ENCODE assay signal across 15 cellular contexts in genomic region chr5:79544136-79544535, GRCh38. TPM values are rescaled to one million over a fixed set of nuclear protein-coding genes. Genes with fewer than 3 reads are reported as not detected.
A peak's percentile ranks its signal among the peaks of the same experiment; 100 is the strongest.
DNase-seq lines count a peak whose midpoint lies in the region; ATAC-seq and TF ChIP-seq lines count a peak whose summit lies in the region.
"Had no signal": no experiment of that assay in that cellular context is flagged by ENCODE, and none has a peak within 500 bp of the region (broad histone marks: within the 10 kb centered on the region; RNA-seq: fewer than 3 reads in every experiment).

No MANE protein-coding gene starts in this region.

- H3K27ac ChIP-seq in HCT116 (ENCODE audit: low read depth, low read length) (no peak overlapping the region), osteoblast (ENCODE audit: low read depth, low read length) (no peak overlapping the region), body of pancreas (no peak overlapping the region)
- H3K27ac ChIP-seq: A549 had no signal

- no peak for TF ChIP-seq POLR2A in HCT116 (IDR thresholded peaks at IDR 0.05; ENCODE audit: borderline replicate concordance, extremely low read depth, insufficient read depth, insufficient read length)
- TF ChIP-seq POLR2A in body of pancreas (IDR thresholded peaks at IDR 0.05) = no peak

- RAD21 ChIA-PET in HCT116 (lab: Charles Lee; ENCODE audit: low non-redundant PET in 1 of 2, low total read pairs in 2 of 2, uncharacterized antibody in 2 of 2, unreplicated experiment in 2 of 2) = no interaction called here

- H4K20me1 ChIP-seq in HCT116 (ENCODE audit: insufficient read depth) (no peaks in the 10 kb centered on the region), osteoblast (ENCODE audit: insufficient read depth, low read length) (no peaks in the 10 kb centered on the region)

- CTCF ChIA-PET in HCT116 (lab: Charles Lee) = no interaction called here

- POLR2A ChIA-PET in HCT116 (lab: Charles Lee) = no interaction called here

- ATAC-seq in HCT116 = no peak
- no peak for ATAC-seq in body of pancreas
- ATAC-seq: A549; CD8-positive, alpha-beta T cell had no signal

- H3K9me3 ChIP-seq in HCT116 (ENCODE audit: control insufficient read depth in 1 of 2, insufficient read depth in 1 of 2, low read depth in 1 of 2, low read length in 2 of 2) (no peaks in the 10 kb centered on the region), osteoblast (ENCODE audit: low read depth, low read length) (no peaks in the 10 kb centered on the region), body of pancreas (no peaks in the 10 kb centered on the region)
- H3K9me3 ChIP-seq: A549, HAP-1 had no signal

- DNase-seq in HCT116 (ENCODE audit: low read depth, low spot score) (no peak), LHCN-M2 (ENCODE audit: low read depth) (peak; percentile 8), fibroblast of peridontal ligament (ENCODE audit: extremely low read depth) (peak; percentile 32), osteoblast (ENCODE audit: insufficient read length, low spot score, missing footprints) (no peak), body of pancreas (no peak), NCI-H345 treated with DMSO at 0.1 percent for 48 hours (lab: John Stamatoyannopoulos, UW; ENCODE audit: unreplicated experiment) (no peak), NCI-H226 (no peak), GM20000 (ENCODE audit: low spot score) (no peak)
- DNase-seq: CD8-positive, alpha-beta T cell; COR-L47; DND-41; GDM1; HFFc6 had no signal

- no peak overlapping the region for H3K4me3 ChIP-seq in HCT116 (replicated peaks in 1 of 2; ENCODE audit: low read depth in 1 of 2, low read length in 2 of 2)
- no peak overlapping the region for H3K4me3 ChIP-seq in osteoblast (ENCODE audit: insufficient read depth, low read length)
- no peak overlapping the region for H3K4me3 ChIP-seq in body of pancreas
- H3K4me3 ChIP-seq: A549, HAP-1 had no signal

- H3K9me2 ChIP-seq in HCT116 (ENCODE audit: insufficient read depth) = no peaks in the 10 kb centered on the region

- H3K9ac ChIP-seq in HCT116 (ENCODE audit: low read length) = no peak overlapping the region

- peak overlapping the region; percentile 49 for H2AFZ ChIP-seq in HCT116 (ENCODE audit: low read depth, low read length, poor library complexity, severe bottlenecking)
- peak overlapping the region; percentile 60 for H2AFZ ChIP-seq in osteoblast (ENCODE audit: low read length)

- H3K79me2 ChIP-seq in HCT116 (ENCODE audit: insufficient read depth, low read length) = no peaks in the 10 kb centered on the region
- no peaks in the 10 kb centered on the region for H3K79me2 ChIP-seq in osteoblast (ENCODE audit: insufficient read depth, low read length)

- H3K27me3 ChIP-seq in HCT116 (ENCODE audit: insufficient read depth, low read length) (no peaks in the 10 kb centered on the region), osteoblast (ENCODE audit: insufficient read depth, low read length) (no peaks in the 10 kb centered on the region), body of pancreas (no peaks in the 10 kb centered on the region)

- H3K4me1 ChIP-seq in HCT116 (ENCODE audit: control insufficient read depth in 1 of 2, insufficient read depth in 2 of 2, low read length in 2 of 2) (peaks cover 4 to 6% of the 10 kb centered on the region in 2 experiments; a peak in 2 of 4 replicates), osteoblast (ENCODE audit: insufficient read depth, low read length) (peaks cover 5% of the 10 kb centered on the region), body of pancreas (peaks cover 9% of the 10 kb centered on the region)
- H3K4me1 ChIP-seq: A549 had no signal

- WGBS in body of pancreas, 2 donors = 68 to 85% methylated on average over 4 of the region's 4 CpGs

- TF ChIP-seq CTCF in HCT116 (IDR thresholded peaks at IDR 0.05 in 2 of 3, conservative IDR thresholded peaks at IDR 0.05 in 1 of 3; ENCODE audit: borderline replicate concordance in 1 of 3, insufficient read depth in 1 of 3, low read depth in 2 of 3, low read length in 2 of 3) (no peak), osteoblast (IDR thresholded peaks at IDR 0.05; ENCODE audit: extremely low read depth, low read depth, low read length) (no peak), body of pancreas (IDR thresholded peaks at IDR 0.05) (no peak), GM20000 (IDR thresholded peaks at IDR 0.05; ENCODE audit: extremely low read depth, missing control alignments) (no peak)

- H3K36me3 ChIP-seq in HCT116 (ENCODE audit: control insufficient read depth in 1 of 2, insufficient read depth in 2 of 2, low read length in 2 of 2) (no peaks in the 10 kb centered on the region), osteoblast (ENCODE audit: insufficient read depth, low read length) (no peaks in the 10 kb centered on the region), body of pancreas (replicated peaks in 1 of 2; ENCODE audit: insufficient read depth in 1 of 2, low read depth in 2 of 2) (no peaks in the 10 kb centered on the region)
- H3K36me3 ChIP-seq: HAP-1 had no signal

- no peak for TF ChIP-seq RAD21 in HCT116 (IDR thresholded peaks at IDR 0.05; ENCODE audit: low read depth)

- H3K4me2 ChIP-seq in HCT116 (ENCODE audit: low read length) = no peak overlapping the region
- no peak overlapping the region for H3K4me2 ChIP-seq in osteoblast (ENCODE audit: insufficient read depth, low read length)
- H3K4me2 ChIP-seq: A549 had no signal

- BruUV-seq in HCT116 (replicated peaks; lab: Mats Ljungman, UMichigan) = no TSS peak

- intact Hi-C loops in HCT116 (cut with micrococcal nuclease) (no loop called here), body of pancreas (cut with DNase I) (no loop called here)

TF ChIP-seq in HCT116, 20 proteins besides CTCF, POLR2A, EP300 and RAD21 (continues in another document):
- TF ChIP-seq JUND (IDR thresholded peaks at IDR 0.05) (no peak), SIN3A (IDR thresholded peaks at IDR 0.05; ENCODE audit: low read depth) (no peak), MAX (IDR thresholded peaks at IDR 0.05) (no peak), CBX3 (IDR thresholded peaks at IDR 0.05; ENCODE audit: low read depth) (no peak), EZH2phosphoT487 (IDR thresholded peaks at IDR 0.05; ENCODE audit: borderline replicate concordance) (no peak), ZNF274 (IDR thresholded peaks at IDR 0.05; ENCODE audit: low read depth, low read length) (no peak), EZH2 (IDR thresholded peaks at IDR 0.05) (no peak), EGR1 (IDR thresholded peaks at IDR 0.05; ENCODE audit: low read depth) (no peak), REST (IDR thresholded peaks at IDR 0.05; ENCODE audit: low read depth) (no peak), TCF7L2 (IDR thresholded peaks at IDR 0.05; ENCODE audit: borderline replicate concordance, extremely low read depth, insufficient read depth, insufficient read length) (no peak), CEBPB (IDR thresholded peaks at IDR 0.05; ENCODE audit: low read depth) (no peak), YY1 (IDR thresholded peaks at IDR 0.05; ENCODE audit: extremely low read depth, insufficient replicate concordance, low read depth, low read length) (no peak), FOSL1 (IDR thresholded peaks at IDR 0.05; ENCODE audit: low read depth) (no peak), ZFX (IDR thresholded peaks at IDR 0.05) (no peak), ZBTB33 (IDR thresholded peaks at IDR 0.05; ENCODE audit: extremely low read depth, insufficient replicate concordance, low read length) (no peak), POLR2AphosphoS5 (IDR thresholded peaks at IDR 0.05; ENCODE audit: low read depth, low read length) (no peak)

RNA-seq across cellular contexts. Expression of gene HOMER1, which starts 30.2 kb away (rescaled TPM):
- total RNA-seq in HCT116 (2021; ENCODE audit: unreplicated experiment) (21.4 TPM), LHCN-M2 (2014; rRNA removed) (7.4 and 7.8 TPM in 2 replicates), osteoblast (10.6 and 14.1 TPM in 2 replicates), body of pancreas (10 to 100 TPM in 1 of 2 donors, 1 to 10 TPM in 1; 1.6 to 11.9 TPM)
- 4.7 and 7.9 TPM in 2 replicates for polyA plus RNA-seq in HCT116 (2012)
- polyA plus RNA-seq in LHCN-M2 (2012) = 3.2 TPM

Comparison
In these comparisons a context has a peak if more than half of its experiments do, and no peak if none do; other contexts are left out.
1. DNase-seq: peak in LHCN-M2 (single experiment) and fibroblast of peridontal ligament (single experiment); none in HCT116 (single experiment), osteoblast (single experiment), body of pancreas (0 of 4), NCI-H345 treated with DMSO at 0.1 percent for 48 hours (single experiment), NCI-H226 (single experiment) and GM20000 (single experiment).